24 cellular contexts compared by ENCODE assay signal in the genomic region with DNA sequence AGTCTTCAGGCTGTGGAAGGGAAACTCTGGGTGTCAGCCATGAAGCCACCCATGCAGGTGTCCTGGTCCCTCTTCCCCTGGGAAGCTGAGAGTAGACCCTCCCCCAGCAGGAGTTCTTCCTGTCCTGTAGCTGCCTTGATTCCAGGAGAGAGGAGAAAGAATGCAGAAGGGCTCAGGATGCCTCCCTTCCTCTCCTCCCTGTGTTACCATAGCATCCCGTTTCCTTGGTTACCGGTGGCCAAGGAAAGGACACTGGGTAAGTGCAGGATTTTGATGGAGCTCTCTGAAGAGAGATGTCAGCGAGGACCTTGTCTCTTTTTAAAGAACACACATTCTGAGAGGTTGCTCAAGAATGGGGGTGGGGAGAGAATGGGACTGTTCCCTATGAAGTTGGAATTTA.
"Had no signal": no experiment of that assay in that cellular context is flagged by ENCODE, and none has a peak within 500 bp of the region (broad histone marks: within the 10 kb centered on the region; RNA-seq: fewer than 3 reads in every experiment).

No MANE protein-coding gene starts in this region.

- H3K27ac Mint-ChIP-seq: activated CD4-positive, alpha-beta T cell treated with anti-CD3 and anti-CD28 coated beads, Interleukin-2, amount 10 ng/mL, durations not matched to agents 7 days and 5 days; activated CD8-positive, alpha-beta memory T cell treated with anti-CD3 and anti-CD28 coated beads, Interleukin-2, amount 10 ng/mL, durations not matched to agents 7 days and 5 days; activated CD8-positive, alpha-beta T cell treated with anti-CD3 and anti-CD28 coated beads for 36 hours; activated naive CD4-positive, alpha-beta T cell treated with anti-CD3 and anti-CD28 coated beads, Interleukin-2, amount 50 U/mL, for 24 hours; memory B cell; nephron progenitor cell; stimulated activated naive B cell treated with anti-CD40 and anti-IgM and Interleukin-4, amounts not matched to agents 10 μg/mL and 1 μg/mL and 100 μg/mL, for 72 hours; T-helper 2 cell treated with Interferon-gamma antibody and Interleukin-4, amounts not matched to agents 5 μg/mL and 100 μg/mL, for 36 hours had no signal

- ATAC-seq: activated CD8-positive, alpha-beta memory T cell treated with anti-CD3 and anti-CD28 coated beads, Interleukin-2, amount 10 ng/mL, durations not matched to agents 7 days and 5 days; activated CD8-positive, alpha-beta T cell treated with anti-CD3 and anti-CD28 coated beads for 36 hours; left cardiac atrium; mucosa of descending colon; sciatic nerve; stimulated activated naive B cell treated with anti-CD40 and anti-IgM and Interleukin-4, amounts not matched to agents 10 μg/mL and 1 μg/mL and 100 μg/mL, for 72 hours had no signal

- DNase-seq: activated CD4-positive, alpha-beta T cell treated with anti-CD3 and anti-CD28 coated beads, Interleukin-2, amount 10 ng/mL, durations not matched to agents 7 days and 5 days; activated CD4-positive, CD25-positive, alpha-beta regulatory T cell treated with anti-CD3 and anti-CD28 coated beads, Interleukin-2, amount 50 U/mL, for 72 hours; activated CD8-positive, alpha-beta memory T cell treated with anti-CD3 and anti-CD28 coated beads, Interleukin-2, amount 10 ng/mL, durations not matched to agents 7 days and 5 days; activated CD8-positive, alpha-beta T cell treated with anti-CD3 and anti-CD28 coated beads for 36 hours; activated gamma-delta T cell; activated T-cell treated with anti-CD3 and anti-CD28 coated beads for 4 hours; aorta; brain microvascular endothelial cell; effector memory CD4-positive, alpha-beta T cell; hippocampal formation; islet precursor cell; left cardiac atrium; mucosa of descending colon; nephron progenitor cell; occipital lobe; posterior cingulate gyrus; stimulated activated CD4-positive, alpha-beta T cell treated with anti-CD3 and anti-CD28 coated beads, Interleukin-15, amount 100 ng/mL, for 24 hours; stimulated activated CD8-positive, alpha-beta memory T cell treated with anti-CD3 and anti-CD28 coated beads, Interleukin-4, amount 100 ng/mL, for 48 hours; stimulated activated naive B cell treated with anti-CD40 and anti-IgM and Interleukin-4, amounts not matched to agents 10 μg/mL and 1 μg/mL and 100 μg/mL, for 72 hours; transverse colon had no signal

- H3K9me3 Mint-ChIP-seq: activated CD4-positive, alpha-beta T cell treated with anti-CD3 and anti-CD28 coated beads, Interleukin-2, amount 10 ng/mL, durations not matched to agents 7 days and 5 days; activated CD8-positive, alpha-beta T cell treated with anti-CD3 and anti-CD28 coated beads for 36 hours; nephron progenitor cell; T-helper 2 cell treated with Interferon-gamma antibody and Interleukin-4, amounts not matched to agents 5 μg/mL and 100 μg/mL, for 36 hours had no signal

- H3K36me3 Mint-ChIP-seq: activated CD8-positive, alpha-beta memory T cell treated with anti-CD3 and anti-CD28 coated beads, Interleukin-2, amount 10 ng/mL, durations not matched to agents 7 days and 5 days; activated naive CD4-positive, alpha-beta T cell treated with anti-CD3 and anti-CD28 coated beads, Interleukin-2, amount 50 U/mL, for 24 hours; memory B cell; stimulated activated naive B cell treated with anti-CD40 and anti-IgM and Interleukin-4, amounts not matched to agents 10 μg/mL and 1 μg/mL and 100 μg/mL, for 72 hours had no signal
